In genomic region chr3:49856181-49857005, GRCh38 we compare ENCODE assay signal across 8 cellular contexts. TPM values are rescaled to one million over a fixed set of nuclear protein-coding genes. Genes with fewer than 3 reads are reported as not detected.
DNase-seq lines count a peak whose midpoint lies in the region; ATAC-seq and TF ChIP-seq lines count a peak whose summit lies in the region.

TSS of gene TRAIP (minus strand) at chr3:49856564. CDS start at chr3:49856453, 111 bp downstream.

- H3K4me3 Mint-ChIP-seq in T-helper 17 cell, result peak within 1 kb of the TSS; percentile 86

- peaks cover 9% of the 10 kb centered on the region for H3K4me1 Mint-ChIP-seq in T-helper 17 cell

- no peaks in the 10 kb centered on the region for H3K27me3 Mint-ChIP-seq in T-helper 17 cell

- intact Hi-C loops in left ventricle myocardium superior (cut with micrococcal nuclease) (no loop called here), prostate gland (cut with DNase I) (loop anchor here (5.0 kb wide), 1 partner anchor 51 kb away; no protein-coding TSS in a partner anchor)

- peak within 1 kb of the TSS; percentile 46 to 47 for H3K4me3 ChIP-seq in prostate gland
- H3K4me3 ChIP-seq in urinary bladder (ENCODE audit: low read depth, low read length), result peak within 1 kb of the TSS; percentile 53

- DNase-seq in NCI-H146 treated with DMSO at 0.1 percent for 48 hours (lab: John Stamatoyannopoulos, UW; ENCODE audit: unreplicated experiment) (peak; percentile 49), T-helper 17 cell (peak; percentile 87 to 91 (median 91)), amygdala (lab: John Stamatoyannopoulos, UW) (peak; percentile 45 to 95 (median 87)), left ventricle myocardium superior (peak; percentile 95), prostate gland (ENCODE audit: low spot score) (peak; percentile 93)

- H3K4me1 ChIP-seq in prostate gland (replicated peaks) (no peaks in the 10 kb centered on the region), urinary bladder (ENCODE audit: insufficient read depth) (no peaks in the 10 kb centered on the region)

- H3K27me3 ChIP-seq in prostate gland (replicated peaks; ENCODE audit: insufficient read depth), result no peaks in the 10 kb centered on the region

- 3% methylated on average over 52 of the region's 52 CpGs for WGBS in prostate gland
- 2% methylated on average over 52 of the region's 52 CpGs for WGBS in urinary bladder

- no peaks in the 10 kb centered on the region for H3K36me3 ChIP-seq in prostate gland
- no peaks in the 10 kb centered on the region for H3K36me3 ChIP-seq in urinary bladder (ENCODE audit: insufficient read depth)

- peak within 1 kb of the TSS; percentile 81 for H3K27ac Mint-ChIP-seq in T-helper 17 cell

- no peaks in the 10 kb centered on the region for H3K36me3 Mint-ChIP-seq in T-helper 17 cell (ENCODE audit: low read depth)

- H3K9me3 ChIP-seq in T-helper 17 cell (ENCODE audit: control insufficient read depth, low read length, poor library complexity, severe bottlenecking) (no peaks in the 10 kb centered on the region), prostate gland (no peaks in the 10 kb centered on the region)

- no peak for TF ChIP-seq CTCF in prostate gland (IDR thresholded peaks at IDR 0.05)

- TF ChIP-seq POLR2A in prostate gland (IDR thresholded peaks at IDR 0.05), result peak; percentile 53

- ATAC-seq in GM18498 (IDR thresholded peaks at IDR 0.05; ENCODE audit: unreplicated experiment) (peak; percentile 95), HG02884 (IDR thresholded peaks at IDR 0.05; ENCODE audit: unreplicated experiment) (peak; percentile 92), T-helper 17 cell (peak; percentile 100), left ventricle myocardium superior (peak; percentile 100)

- H3K27ac ChIP-seq in prostate gland, result peak within 1 kb of the TSS; percentile 68 to 80
- no peak within 1 kb of the TSS for H3K27ac ChIP-seq in urinary bladder (ENCODE audit: low read depth)

RNA-seq across cellular contexts. Expression of gene TRAIP, which starts in this region (rescaled TPM):
- 1 to 10 TPM; 4.8 to 5.5 TPM for total RNA-seq in T-helper 17 cell
- total RNA-seq in left ventricle myocardium superior, result 1.2 TPM
- 1 to 10 TPM; 2.8 to 7.7 TPM for total RNA-seq in prostate gland
- 6.8 TPM for total RNA-seq in urinary bladder
- 2.6 TPM for polyA plus RNA-seq in urinary bladder
